In the genomic region with DNA sequence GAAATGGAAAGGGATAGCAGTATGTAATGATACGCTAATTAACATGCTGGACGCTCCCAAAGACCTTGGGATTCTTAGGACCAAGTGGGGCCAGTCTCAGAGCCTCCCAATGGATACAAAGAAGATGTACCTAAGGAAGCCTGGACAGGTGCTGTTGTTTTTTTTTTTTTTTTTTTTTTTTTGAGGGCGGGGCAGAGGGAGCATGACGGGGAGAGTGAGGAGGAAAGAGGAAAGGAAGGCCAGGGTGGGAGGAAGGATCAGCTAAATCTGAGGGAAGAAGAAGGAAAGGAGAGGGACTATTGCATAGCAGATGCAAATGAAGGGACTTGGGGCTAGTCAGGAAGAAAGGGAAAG, we compare ENCODE assay signal across 14 cellular contexts. TPM values are rescaled to one million over a fixed set of nuclear protein-coding genes. Genes with fewer than 3 reads are reported as not detected.
A peak's percentile ranks its signal among the peaks of the same experiment; 100 is the strongest.
DNase-seq lines count a peak whose midpoint lies in the region; ATAC-seq and TF ChIP-seq lines count a peak whose summit lies in the region.
"Had no signal": no experiment of that assay in that cellular context is flagged by ENCODE, and none has a peak within 500 bp of the region (broad histone marks: within the 10 kb centered on the region; RNA-seq: fewer than 3 reads in every experiment).

No MANE protein-coding gene starts in this region.

- peaks cover 56% of the 10 kb centered on the region for H3K4me1 Mint-ChIP-seq in activated naive CD4-positive, alpha-beta T cell treated with anti-CD3 and anti-CD28 coated beads, Interleukin-2, amount 50 U/mL, for 24 hours
- H3K4me1 Mint-ChIP-seq in activated naive CD8-positive, alpha-beta T cell treated with anti-CD3 and anti-CD28 coated beads for 36 hours, result peaks cover 58% of the 10 kb centered on the region
- H3K4me1 Mint-ChIP-seq in naive B cell, result peaks cover 46 to 60% (median 53%) of the 10 kb centered on the region in 3 donors

- WGBS in thyroid gland, 2 donors, result 71% methylated on average over 4 of the region's 4 CpGs

- peak overlapping the region; percentile 87 for H3K4me3 Mint-ChIP-seq in activated naive CD4-positive, alpha-beta T cell treated with anti-CD3 and anti-CD28 coated beads, Interleukin-2, amount 50 U/mL, for 24 hours
- peak overlapping the region; percentile 8 for H3K4me3 Mint-ChIP-seq in activated naive CD8-positive, alpha-beta T cell treated with anti-CD3 and anti-CD28 coated beads for 36 hours
- H3K4me3 Mint-ChIP-seq in naive B cell, result peak overlapping the region in 6 of 8 donors; percentile 58 to 92 (median 84)

- no peaks in the 10 kb centered on the region for H3K9me3 ChIP-seq in thyroid gland
- H3K9me3 ChIP-seq: BE2C had no signal

- no peaks in the 10 kb centered on the region for H3K27me3 ChIP-seq in thyroid gland
- H3K27me3 ChIP-seq: BE2C had no signal

- TF ChIP-seq POLR2A in thyroid gland (IDR thresholded peaks at IDR 0.05), result no peak

- H3K36me3 ChIP-seq in thyroid gland, result peaks cover 0 to 13% of the 10 kb centered on the region in 2 donors

- peak overlapping the region in 2 of 3 donors; percentile 98 to 100 for H3K27ac ChIP-seq in thyroid gland

- no peak for DNase-seq in activated naive CD4-positive, alpha-beta T cell treated with anti-CD3 and anti-CD28 coated beads, Interleukin-2, amount 50 U/mL, for 16 hours
- DNase-seq in activated naive CD8-positive, alpha-beta T cell treated with anti-CD3 and anti-CD28 coated beads for 36 hours, result no peak
- no peak for DNase-seq in naive B cell
- DNase-seq in thyroid gland, result no peak
- no peak for DNase-seq in activated CD4-positive, CD25-positive, alpha-beta regulatory T cell (lab: John Stamatoyannopoulos, UW)
- DNase-seq: activated CD8-positive, alpha-beta memory T cell treated with anti-CD3 and anti-CD28 coated beads, Interleukin-2, amount 50 U/mL, for 48 hours; BE2C; cortex of kidney; NCI-H526 had no signal

- no peak for TF ChIP-seq CTCF in thyroid gland (IDR thresholded peaks at IDR 0.05)

- no peak for ATAC-seq in naive B cell (ENCODE audit: low read depth in 2 of 2)
- no peak for ATAC-seq in HG03520 (IDR thresholded peaks at IDR 0.05; ENCODE audit: unreplicated experiment)
- ATAC-seq in GM18498 (IDR thresholded peaks at IDR 0.05; ENCODE audit: unreplicated experiment), result no peak

- H3K9me3 Mint-ChIP-seq in activated naive CD4-positive, alpha-beta T cell treated with anti-CD3 and anti-CD28 coated beads, Interleukin-2, amount 50 U/mL, for 24 hours, result no peaks in the 10 kb centered on the region
- H3K9me3 Mint-ChIP-seq in activated naive CD8-positive, alpha-beta T cell treated with anti-CD3 and anti-CD28 coated beads for 36 hours, result no peaks in the 10 kb centered on the region
- H3K9me3 Mint-ChIP-seq in naive B cell, result no peaks in the 10 kb centered on the region

- no peaks in the 10 kb centered on the region for H3K36me3 Mint-ChIP-seq in activated naive CD4-positive, alpha-beta T cell treated with anti-CD3 and anti-CD28 coated beads, Interleukin-2, amount 50 U/mL, for 24 hours
- H3K36me3 Mint-ChIP-seq in activated naive CD8-positive, alpha-beta T cell treated with anti-CD3 and anti-CD28 coated beads for 36 hours, result peaks cover 22% of the 10 kb centered on the region
- peaks cover 0 to 5% of the 10 kb centered on the region in 2 donors for H3K36me3 Mint-ChIP-seq in naive B cell

- no peak overlapping the region for H3K4me3 ChIP-seq in thyroid gland (replicated peaks in 1 of 3)
- H3K4me3 ChIP-seq: SK-N-MC had no signal

- H3K27ac Mint-ChIP-seq in activated naive CD4-positive, alpha-beta T cell treated with anti-CD3 and anti-CD28 coated beads, Interleukin-2, amount 50 U/mL, for 24 hours, result peak overlapping the region; percentile 95
- peak overlapping the region; percentile 89 for H3K27ac Mint-ChIP-seq in activated naive CD8-positive, alpha-beta T cell treated with anti-CD3 and anti-CD28 coated beads for 36 hours
- H3K27ac Mint-ChIP-seq in naive B cell, result peak overlapping the region in 3 of 6 donors; percentile 54 to 91 (median 74)

- peaks cover 35 to 64% of the 10 kb centered on the region in 2 donors for H3K4me1 ChIP-seq in thyroid gland

- intact Hi-C loops in thyroid gland (cut with DNase I), result no loop called here

- no peaks in the 10 kb centered on the region for H3K27me3 Mint-ChIP-seq in activated naive CD4-positive, alpha-beta T cell treated with anti-CD3 and anti-CD28 coated beads, Interleukin-2, amount 50 U/mL, for 24 hours
- no peaks in the 10 kb centered on the region for H3K27me3 Mint-ChIP-seq in activated naive CD8-positive, alpha-beta T cell treated with anti-CD3 and anti-CD28 coated beads for 36 hours
- H3K27me3 Mint-ChIP-seq in naive B cell, result no peaks in the 10 kb centered on the region

RNA-seq across cellular contexts. Expression of a gene that starts 2.5 kb away (rescaled TPM):
- total RNA-seq in activated naive CD8-positive, alpha-beta T cell treated with anti-CD3 and anti-CD28 coated beads for 36 hours, result 10 to 100 TPM; 27.7 to 28.4 TPM
- polyA plus RNA-seq in naive B cell (ENCODE audit: low read depth in 6 of 6), result 10 to 100 TPM; 37.8 to 89.1 (median 65.9) TPM
- total RNA-seq in thyroid gland, result 10 to 100 TPM; 30.6 to 35.2 (median 33.4) TPM

RNA-seq across cellular contexts. Expression of a gene that starts 8.0 kb away (rescaled TPM):
- total RNA-seq in activated naive CD8-positive, alpha-beta T cell treated with anti-CD3 and anti-CD28 coated beads for 36 hours, result 10 to 100 TPM; 55.7 to 56.1 TPM
- 10 to 100 TPM in 5 of 6 donors, 1 to 10 TPM in 1; 4.5 to 20.9 (median 13.5) TPM for polyA plus RNA-seq in naive B cell (ENCODE audit: low read depth in 6 of 6)
- total RNA-seq in thyroid gland, result 100 to 1,000 TPM in 3 of 4 donors, 10 to 100 TPM in 1; 85.2 to 148 (median 137) TPM

RNA-seq across cellular contexts. Expression of a gene that starts 16.0 kb away (rescaled TPM):
- total RNA-seq in activated naive CD8-positive, alpha-beta T cell treated with anti-CD3 and anti-CD28 coated beads for 36 hours, result 10 to 100 TPM; 26.0 to 26.3 TPM
- 10 to 100 TPM; 29.9 to 42.3 (median 34.7) TPM for polyA plus RNA-seq in naive B cell (ENCODE audit: low read depth in 6 of 6)
- total RNA-seq in thyroid gland, result 10 to 100 TPM; 19.7 to 34.7 (median 32.2) TPM

RNA-seq across cellular contexts. Expression of a gene that starts 29.8 kb away (rescaled TPM):
- 1 to 10 TPM; 5.1 to 5.2 TPM for total RNA-seq in activated naive CD8-positive, alpha-beta T cell treated with anti-CD3 and anti-CD28 coated beads for 36 hours
- 10 to 100 TPM; 14.8 to 24.2 (median 20.4) TPM for polyA plus RNA-seq in naive B cell (ENCODE audit: low read depth in 6 of 6)
- total RNA-seq in thyroid gland, result 10 to 100 TPM in 3 of 4 donors, 1 to 10 TPM in 1; 7.7 to 17.0 (median 15.5) TPM

RNA-seq across cellular contexts. Expression of a gene that starts 36.3 kb away (rescaled TPM):
- 1 to 10 TPM; 1.9 to 2.0 TPM for total RNA-seq in activated naive CD8-positive, alpha-beta T cell treated with anti-CD3 and anti-CD28 coated beads for 36 hours
- not detected for polyA plus RNA-seq in naive B cell (ENCODE audit: low read depth in 6 of 6)
- total RNA-seq in thyroid gland, result 1 to 10 TPM in 1 of 4 donors, not detected in 3; 1.7 TPM
- total RNA-seq: urinary bladder had no signal

Comparison
In these comparisons a context has a peak if more than half of its experiments do, and no peak if none do; other contexts are left out.
1. H3K4me3 Mint-ChIP-seq: peak in every context shown above with its lines; median percentile 87 in activated naive CD4-positive, alpha-beta T cell treated with anti-CD3 and anti-CD28 coated beads, Interleukin-2, amount 50 U/mL, for 24 hours; 84 in naive B cell; 8 in activated naive CD8-positive, alpha-beta T cell treated with anti-CD3 and anti-CD28 coated beads for 36 hours.